In genomic region chr6:93801101-93801847, GRCh38 we compare ENCODE assay signal across 20 cellular contexts.
DNase-seq lines count a peak whose midpoint lies in the region; ATAC-seq, FAIRE-seq and TF ChIP-seq lines count a peak whose summit lies in the region.
"Had no signal": no experiment of that assay in that cellular context is flagged by ENCODE, and none has a peak within 500 bp of the region (broad histone marks: within the 10 kb centered on the region; RNA-seq: fewer than 3 reads in every experiment).

No MANE protein-coding gene starts in this region.

- CTCF ChIA-PET in H1 (lab: Charles Lee; ENCODE audit: partially characterized antibody) = interaction anchor here (0.6 to 1.5 kb wide), 4 partner anchors 9 to 1671 kb away, joined by 3 to 5 read pairs (median 4); no protein-coding TSS in a partner anchor

- H2BK120ac ChIP-seq in H9 (ENCODE audit: low read depth, low read length, poor library complexity, severe bottlenecking) (no peak overlapping the region), H1 (replicated peaks; ENCODE audit: low read depth, low read length) (no peak overlapping the region)

- no CpG with 5 or more reads among the region's 2 CpGs for WGBS in H9 (ENCODE audit: extremely low coverage, insufficient read length, low lambda C conversion rate)
- WGBS in H1 (ENCODE audit: extremely low coverage in 1 of 2, insufficient coverage in 1 of 2, insufficient read length in 1 of 2, insufficient replicate concordance in 2 of 2, low coverage in 1 of 2, low lambda C conversion rate in 2 of 2, missing lambda C conversion rate in 1 of 2), 2 experiments = 65% methylated on average over 2 of the region's 2 CpGs; no CpG with 5 or more reads in 1 of the 2 experiments

- no peak overlapping the region for H3T11ph ChIP-seq in H9 (ENCODE audit: low read length)

- H3K79me1 ChIP-seq in H9 (ENCODE audit: insufficient read depth, low read depth, low read length, poor library complexity, severe bottlenecking) (no peaks in the 10 kb centered on the region), H1 (ENCODE audit: low read depth, low read length) (no peaks in the 10 kb centered on the region)

- no peak for TF ChIP-seq EP300 in H1 (IDR thresholded peaks at IDR 0.05; ENCODE audit: borderline replicate concordance in 1 of 2, low read depth in 2 of 2, low read length in 2 of 2)

- DNase-seq in H9 (peak; percentile 47), H1 (ENCODE audit: low read depth in 1 of 2, low spot score in 2 of 2) (no peak), iPS-NIHi7 (ENCODE audit: extremely low spot score) (peak; percentile 21), NCI-H2196 treated with DMSO at 0.1 percent for 48 hours (lab: John Stamatoyannopoulos, UW; ENCODE audit: unreplicated experiment) (no peak), G401 (ENCODE audit: low spot score) (no peak)
- DNase-seq in natural killer cell treated with Interleukin-12 subunit alpha and Interleukin-12 subunit beta and Interleukin-15 and Interleukin-18, amount 100 ng/mL, for 72 hours (ENCODE audit: low spot score) = no peak
- DNase-seq: 8988T; CD4-positive, alpha-beta memory T cell; COR-L47; DMS153; DMS79 treated with DMSO at 0.1 percent for 48 hours; GF-D8 had no signal

- no peak overlapping the region for H3K56ac ChIP-seq in H9 (ENCODE audit: insufficient read length, low read depth, low read length)
- no peak overlapping the region for H3K56ac ChIP-seq in H1 (replicated peaks; ENCODE audit: insufficient read length, low read depth, low read length)

- H2BK12ac ChIP-seq in H9 (ENCODE audit: insufficient read length, low read depth, low read length) (no peak overlapping the region), H1 (ENCODE audit: low read depth, low read length) (no peak overlapping the region)

- in situ Hi-C loops in G401 (cut with HindIII; ENCODE audit: low sequenced_read_pairs) = no loop called here

- no peak overlapping the region for H3K4me2 ChIP-seq in H9 (ENCODE audit: insufficient read depth, insufficient read length, low read length)
- peak overlapping the region in 1 of 2 experiments; percentile 5; a peak in 1 of 4 replicates for H3K4me2 ChIP-seq in H1 (ENCODE audit: insufficient read depth in 1 of 2, low read depth in 2 of 2, low read length in 2 of 2)
- H3K4me2 ChIP-seq: KMS-11 had no signal

- no peak overlapping the region for H3K4me3 Mint-ChIP-seq in H9
- no peak overlapping the region for H3K4me3 Mint-ChIP-seq in natural killer cell treated with Interleukin-12 subunit alpha and Interleukin-12 subunit beta and Interleukin-15 and Interleukin-18, amount 100 ng/mL, for 72 hours
- H3K4me3 Mint-ChIP-seq: B cell; CD4-positive, alpha-beta memory T cell; IgD-negative memory B cell had no signal

- FAIRE-seq in A204.1 (lab: Jason Lieb, UNC) (peak; percentile 57), H1 (lab: Jason Lieb, UNC) (peak; percentile 93)
- FAIRE-seq: HTR-8/SVneo had no signal

- H3K4ac ChIP-seq in H9 (ENCODE audit: low read depth, low read length) = no peak overlapping the region
- no peak overlapping the region for H3K4ac ChIP-seq in H1 (replicated peaks; ENCODE audit: insufficient read length, low read depth, low read length)

- H3K23me2 ChIP-seq in H9 (ENCODE audit: insufficient read length, low read depth, low read length, poor library complexity, severe bottlenecking) (no peaks in the 10 kb centered on the region), H1 (ENCODE audit: low read depth, low read length) (no peaks in the 10 kb centered on the region)

- no peak overlapping the region for H4K91ac ChIP-seq in H9 (ENCODE audit: insufficient read length, low read depth, low read length)
- H4K91ac ChIP-seq in H1 (replicated peaks; ENCODE audit: insufficient read length, low read length) = no peak overlapping the region

- H2BK5ac ChIP-seq in H9 (ENCODE audit: insufficient read length, low read length) (no peak overlapping the region), H1 (ENCODE audit: low read depth, low read length) (no peak overlapping the region)

- H3K79me2 ChIP-seq in H9 (ENCODE audit: insufficient read depth, low read length) (no peaks in the 10 kb centered on the region), H1 (ENCODE audit: control insufficient read depth in 1 of 2, insufficient read depth in 2 of 2, low read length in 2 of 2) (no peaks in the 10 kb centered on the region)

- ATAC-seq in HG02571 (IDR thresholded peaks at IDR 0.05; ENCODE audit: unreplicated experiment) = no peak
- ATAC-seq in natural killer cell treated with Interleukin-12 subunit alpha and Interleukin-12 subunit beta and Interleukin-15 and Interleukin-18, amount 100 ng/mL, for 72 hours = no peak

- H3K36me3 ChIP-seq in H1 (ENCODE audit: control insufficient read depth in 2 of 4, insufficient read depth in 4 of 4, low read length in 3 of 4) = no peaks in the 10 kb centered on the region
- H3K36me3 ChIP-seq: HAP-1 had no signal

- H4K8ac ChIP-seq in H9 (replicated peaks; ENCODE audit: insufficient read length, low read depth, low read length) = no peak overlapping the region
- H4K8ac ChIP-seq in H1 (ENCODE audit: extremely low read depth, insufficient read depth, low read length) = no peak overlapping the region

- H3K36me3 Mint-ChIP-seq in H9 (ENCODE audit: insufficient read depth in 1 of 3, low read depth in 3 of 3) = peaks cover 0 to 4% (median 3%) of the 10 kb centered on the region in 3 experiments; a peak in 3 of 7 replicates
- peaks cover 5% of the 10 kb centered on the region for H3K36me3 Mint-ChIP-seq in natural killer cell treated with Interleukin-12 subunit alpha and Interleukin-12 subunit beta and Interleukin-15 and Interleukin-18, amount 100 ng/mL, for 72 hours
- H3K36me3 Mint-ChIP-seq: CD4-positive, alpha-beta memory T cell; IgD-negative memory B cell had no signal

- H4K5ac ChIP-seq in H9 (ENCODE audit: insufficient read length, low read depth, low read length) = no peak overlapping the region
- no peak overlapping the region for H4K5ac ChIP-seq in H1 (ENCODE audit: insufficient read length, low read depth, low read length)

- no peak overlapping the region for H3K14ac ChIP-seq in H9 (ENCODE audit: insufficient read depth, low read length)
- no peak overlapping the region for H3K14ac ChIP-seq in H1 (ENCODE audit: insufficient read length)

- no peak overlapping the region for H3K9ac ChIP-seq in H9 (ENCODE audit: extremely low read depth, insufficient read length, low read length)
- no peak overlapping the region for H3K9ac ChIP-seq in H1 (replicated peaks in 1 of 4; ENCODE audit: extremely low read depth in 1 of 4, low read depth in 3 of 4, low read length in 3 of 4)
- H3K9ac ChIP-seq: KMS-11 had no signal

- H2AFZ ChIP-seq in H9 (ENCODE audit: low read length) = no peak overlapping the region
- H2AFZ ChIP-seq in H1 (ENCODE audit: low read length) = no peak overlapping the region

- H3K27me3 ChIP-seq in H9 (ENCODE audit: insufficient read depth, low read length) (no peaks in the 10 kb centered on the region), H1 (replicated peaks in 1 of 4; ENCODE audit: control insufficient read depth in 3 of 4, extremely low read depth in 1 of 4, insufficient read depth in 3 of 4, low read length in 3 of 4) (no peaks in the 10 kb centered on the region)

- TF ChIP-seq RAD21 in H1 (IDR thresholded peaks at IDR 0.05 in 1 of 2, conservative IDR thresholded peaks at IDR 0.05 in 1 of 2; ENCODE audit: low read depth in 2 of 2, low read length in 2 of 2) = no peak

- POLR2A ChIA-PET in H1 (lab: Charles Lee; ENCODE audit: partially characterized antibody) = interaction anchor here (0.6 to 2.0 kb wide), 9 partner anchors 8 to 73 kb away, joined by 3 to 28 read pairs (median 5); no protein-coding TSS in a partner anchor

- TF ChIP-seq POLR2A in H1 (IDR thresholded peaks at IDR 0.05; ENCODE audit: control extremely low read depth in 1 of 2, low read depth in 2 of 2, low read length in 2 of 2) = no peak

- H3K18ac ChIP-seq in H9 (ENCODE audit: insufficient read length, low read depth, low read length) = no peak overlapping the region
- no peak overlapping the region for H3K18ac ChIP-seq in H1 (ENCODE audit: extremely low read depth, low read length)

- no peak overlapping the region for H3K4me3 ChIP-seq in H1 (ENCODE audit: extremely low read depth in 1 of 4, insufficient read depth in 2 of 4, low read depth in 3 of 4, low read length in 4 of 4)
- H3K4me3 ChIP-seq: HAP-1 had no signal

- no peak overlapping the region for H3K27ac ChIP-seq in H9 (ENCODE audit: insufficient read length, low read depth, low read length)
- H3K27ac ChIP-seq in H1 (ENCODE audit: low read depth, low read length) = no peak overlapping the region
- H3K27ac ChIP-seq: C4-2B, KMS-11 had no signal

- H3K23ac ChIP-seq in H9 (ENCODE audit: insufficient read length, low read depth, low read length) (no peak overlapping the region), H1 (ENCODE audit: insufficient read length) (no peak overlapping the region)

- no peaks in the 10 kb centered on the region for H3K4me1 ChIP-seq in H9 (ENCODE audit: insufficient read depth, low read length)
- H3K4me1 ChIP-seq in H1 (replicated peaks in 1 of 4; ENCODE audit: control insufficient read depth in 3 of 4, insufficient read depth in 4 of 4, low read length in 3 of 4) = peaks cover 0 to 4% (median 3%) of the 10 kb centered on the region in 4 experiments; a peak in 4 of 7 replicates
- H3K4me1 ChIP-seq: HAP-1 had no signal

- H4K20me1 ChIP-seq in H9 (ENCODE audit: control insufficient read depth, insufficient read depth, insufficient read length) (no peaks in the 10 kb centered on the region), H1 (replicated peaks in 1 of 2; ENCODE audit: control insufficient read depth in 1 of 2, insufficient read depth in 2 of 2, low read length in 2 of 2) (no peaks in the 10 kb centered on the region)

- no peaks in the 10 kb centered on the region for H3K9me3 ChIP-seq in H9 (ENCODE audit: control insufficient read depth, low read depth, low read length)
- no peaks in the 10 kb centered on the region for H3K9me3 ChIP-seq in H1 (ENCODE audit: insufficient read depth in 2 of 2, low read depth in 1 of 2, low read length in 1 of 2)
- H3K9me3 ChIP-seq: HAP-1 had no signal

- H2BK20ac ChIP-seq in H9 (ENCODE audit: low read depth, low read length, poor library complexity, severe bottlenecking) = no peak overlapping the region
- H2BK20ac ChIP-seq in H1 (ENCODE audit: low read length) = no peak overlapping the region

- peaks cover 13 to 15% of the 10 kb centered on the region in 2 experiments for H3K4me1 Mint-ChIP-seq in H9
- H3K4me1 Mint-ChIP-seq in natural killer cell treated with Interleukin-12 subunit alpha and Interleukin-12 subunit beta and Interleukin-15 and Interleukin-18, amount 100 ng/mL, for 72 hours (ENCODE audit: low read depth in 2 of 2) = no peaks in the 10 kb centered on the region
- H3K4me1 Mint-ChIP-seq: B cell; CD4-positive, alpha-beta memory T cell; IgD-negative memory B cell had no signal

- no peaks in the 10 kb centered on the region; a peak in 1 of 5 replicates for H3K9me3 Mint-ChIP-seq in H9
- peaks cover 12% of the 10 kb centered on the region for H3K9me3 Mint-ChIP-seq in natural killer cell treated with Interleukin-12 subunit alpha and Interleukin-12 subunit beta and Interleukin-15 and Interleukin-18, amount 100 ng/mL, for 72 hours

- no peak for TF ChIP-seq CTCF in H9 (conservative IDR thresholded peaks at IDR 0.05)
- TF ChIP-seq CTCF in H1 (IDR thresholded peaks at IDR 0.05; ENCODE audit: control extremely low read depth in 1 of 3, insufficient read depth in 1 of 3, low read depth in 1 of 3, low read length in 3 of 3) = no peak

- peak overlapping the region in 2 of 3 experiments; percentile 44 to 61; a peak in 4 of 7 replicates for H3K27ac Mint-ChIP-seq in H9
- H3K27ac Mint-ChIP-seq in natural killer cell treated with Interleukin-12 subunit alpha and Interleukin-12 subunit beta and Interleukin-15 and Interleukin-18, amount 100 ng/mL, for 72 hours = no peak overlapping the region
- H3K27ac Mint-ChIP-seq: B cell; CD4-positive, alpha-beta memory T cell had no signal

- H3K27me3 Mint-ChIP-seq in H9 (ENCODE audit: low read depth) = peaks cover 3% of the 10 kb centered on the region; the same call in 1 of the 2 replicates
- no peaks in the 10 kb centered on the region for H3K27me3 Mint-ChIP-seq in natural killer cell treated with Interleukin-12 subunit alpha and Interleukin-12 subunit beta and Interleukin-15 and Interleukin-18, amount 100 ng/mL, for 72 hours
- H3K27me3 Mint-ChIP-seq: B cell; CD4-positive, alpha-beta memory T cell; IgD-negative memory B cell had no signal

- no peak overlapping the region for H2BK15ac ChIP-seq in H9 (ENCODE audit: low read depth, low read length)
- H2BK15ac ChIP-seq in H1 (ENCODE audit: low read length) = no peak overlapping the region

- H2AK5ac ChIP-seq in H9 (ENCODE audit: insufficient read length, low read length) = no peak overlapping the region
- no peak overlapping the region for H2AK5ac ChIP-seq in H1 (ENCODE audit: low read depth, low read length)

Comparison
In these comparisons a context has a peak if more than half of its experiments do, and no peak if none do; other contexts are left out.
1. DNase-seq: peak in H9 (single experiment) and iPS-NIHi7 (single experiment); none in H1 (0 of 2), NCI-H2196 treated with DMSO at 0.1 percent for 48 hours (single experiment), natural killer cell treated with Interleukin-12 subunit alpha and Interleukin-12 subunit beta and Interleukin-15 and Interleukin-18, amount 100 ng/mL, for 72 hours (single experiment) and G401 (single experiment).
2. H3K27ac Mint-ChIP-seq: peak in H9 (2 of 3); none in natural killer cell treated with Interleukin-12 subunit alpha and Interleukin-12 subunit beta and Interleukin-15 and Interleukin-18, amount 100 ng/mL, for 72 hours (0 of 2).